1 cellular context compared by ENCODE assay signal in genomic region chr6:35240838-35241801, GRCh38.
TF ChIP-seq lines count a peak whose summit lies in the region.

No MANE protein-coding gene starts in this region.

TF ChIP-seq in HepG2, 621 proteins besides CTCF, POLR2A, EP300 and RAD21 (continued from another document and continues in another):
- TF ChIP-seq, protein P1, sequence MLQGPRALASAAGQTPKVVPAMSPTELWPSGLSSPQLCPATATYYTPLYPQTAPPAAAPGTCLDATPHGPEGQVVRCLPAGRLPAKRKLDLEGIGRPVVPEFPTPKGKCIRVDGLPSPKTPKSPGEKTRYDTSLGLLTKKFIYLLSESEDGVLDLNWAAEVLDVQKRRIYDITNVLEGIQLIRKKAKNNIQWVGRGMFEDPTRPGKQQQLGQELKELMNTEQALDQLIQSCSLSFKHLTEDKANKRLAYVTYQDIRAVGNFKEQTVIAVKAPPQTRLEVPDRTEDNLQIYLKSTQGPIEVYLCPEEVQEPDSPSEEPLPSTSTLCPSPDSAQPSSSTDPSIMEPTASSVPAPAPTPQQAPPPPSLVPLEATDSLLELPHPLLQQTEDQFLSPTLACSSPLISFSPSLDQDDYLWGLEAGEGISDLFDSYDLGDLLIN (CRISPR knock-in tag; IDR thresholded peaks at IDR 0.05; ENCODE audit: borderline replicate concordance): no peak
- TF ChIP-seq MAFK (conservative IDR thresholded peaks at IDR 0.05 in 1 of 2, IDR thresholded peaks at IDR 0.05 in 1 of 2; ENCODE audit: low read length in 2 of 2) (0 out of 4 replicates have a peak, but pooled peaks of 1 of the 2 experiments have one; percentile 6), TEAD2 (CRISPR knock-in tag; IDR thresholded peaks at IDR 0.05) (no peak), REPIN1 (CRISPR knock-in tag; IDR thresholded peaks at IDR 0.05; ENCODE audit: borderline replicate concordance, low read depth) (0 out of 2 replicates have a peak, but pooled peaks have one; percentile 62), ZNF230 (CRISPR knock-in tag; IDR thresholded peaks at IDR 0.05) (0 out of 2 replicates have a peak, but pooled peaks have one; percentile 37), ATF7 (IDR thresholded peaks at IDR 0.05) (no peak), ATF7 (CRISPR knock-in tag; IDR thresholded peaks at IDR 0.05) (no peak), ZSCAN9 (CRISPR knock-in tag; IDR thresholded peaks at IDR 0.05; ENCODE audit: borderline replicate concordance) (no peak), NFRKB (IDR thresholded peaks at IDR 0.05) (no peak), CHCHD3 (CRISPR knock-in tag; IDR thresholded peaks at IDR 0.05) (no peak), AGO1 (IDR thresholded peaks at IDR 0.05; ENCODE audit: low read depth, low read length, poor library complexity, severe bottlenecking) (no peak), RBM39 (IDR thresholded peaks at IDR 0.05; ENCODE audit: low read depth, low read length, poor library complexity, severe bottlenecking) (no peak), ZNF205 (CRISPR knock-in tag; IDR thresholded peaks at IDR 0.05) (no peak), ZNF543 (CRISPR knock-in tag; IDR thresholded peaks at IDR 0.05) (no peak), TGIF2 (CRISPR knock-in tag; IDR thresholded peaks at IDR 0.05) (peak; percentile 53; the same call in 1 of the 2 replicates), PRMT3 (CRISPR knock-in tag; IDR thresholded peaks at IDR 0.05; ENCODE audit: borderline replicate concordance, low read depth) (no peak), ZNF232 (CRISPR knock-in tag; IDR thresholded peaks at IDR 0.05; ENCODE audit: borderline replicate concordance) (no peak), ZKSCAN8 (CRISPR knock-in tag; IDR thresholded peaks at IDR 0.05; ENCODE audit: borderline replicate concordance) (0 out of 2 replicates have a peak, but pooled peaks have one; percentile 53), BRCA1 (CRISPR knock-in tag; IDR thresholded peaks at IDR 0.05) (no peak), KDM3A (CRISPR knock-in tag; IDR thresholded peaks at IDR 0.05; ENCODE audit: low read depth) (no peak), CSRNP2 (CRISPR knock-in tag; conservative IDR thresholded peaks at IDR 0.05; ENCODE audit: low read depth) (no peak), UBTF (CRISPR knock-in tag; IDR thresholded peaks at IDR 0.05) (no peak), HCFC1 (IDR thresholded peaks at IDR 0.05; ENCODE audit: low read depth, low read length) (0 out of 2 replicates have a peak, but pooled peaks have one; percentile 26), ZFP82 (CRISPR knock-in tag; IDR thresholded peaks at IDR 0.05; ENCODE audit: borderline replicate concordance) (no peak), ZNF263 (CRISPR knock-in tag; IDR thresholded peaks at IDR 0.05) (no peak), ZNF75D (CRISPR knock-in tag; IDR thresholded peaks at IDR 0.05; ENCODE audit: borderline replicate concordance) (no peak), TP53 (CRISPR knock-in tag; conservative IDR thresholded peaks at IDR 0.05) (no peak), RNF219 (CRISPR knock-in tag; IDR thresholded peaks at IDR 0.05) (no peak), ZNF784 (CRISPR knock-in tag; IDR thresholded peaks at IDR 0.05; ENCODE audit: borderline replicate concordance) (no peak), CREBL2 (CRISPR knock-in tag; IDR thresholded peaks at IDR 0.05; ENCODE audit: borderline replicate concordance) (no peak), JUNB (CRISPR knock-in tag; IDR thresholded peaks at IDR 0.05; ENCODE audit: borderline replicate concordance) (no peak), ZNF609 (CRISPR knock-in tag; IDR thresholded peaks at IDR 0.05; ENCODE audit: borderline replicate concordance) (no peak), ZNF251 (CRISPR knock-in tag; IDR thresholded peaks at IDR 0.05) (no peak), ZBTB38 (CRISPR knock-in tag; IDR thresholded peaks at IDR 0.05) (no peak), ZNF276 (CRISPR knock-in tag; IDR thresholded peaks at IDR 0.05; ENCODE audit: low read depth) (0 out of 2 replicates have a peak, but pooled peaks have one; percentile 29), TCF12 (IDR thresholded peaks at IDR 0.05) (no peak), TCF12 (CRISPR knock-in tag; IDR thresholded peaks at IDR 0.05) (no peak), ZMYM3 (CRISPR knock-in tag; IDR thresholded peaks at IDR 0.05) (no peak), FOXC1 (CRISPR knock-in tag; IDR thresholded peaks at IDR 0.05; ENCODE audit: borderline replicate concordance) (0 out of 2 replicates have a peak, but pooled peaks have one; percentile 45), NFIB (CRISPR knock-in tag; IDR thresholded peaks at IDR 0.05; ENCODE audit: borderline replicate concordance) (no peak), SIN3A (IDR thresholded peaks at IDR 0.05; ENCODE audit: borderline replicate concordance, low read depth, low read length) (no peak), ZNF891 (CRISPR knock-in tag; IDR thresholded peaks at IDR 0.05) (no peak), ZNF235 (CRISPR knock-in tag; IDR thresholded peaks at IDR 0.05; ENCODE audit: borderline replicate concordance) (no peak), LBX2 (CRISPR knock-in tag; IDR thresholded peaks at IDR 0.05; ENCODE audit: borderline replicate concordance) (no peak), MIER3 (CRISPR knock-in tag; IDR thresholded peaks at IDR 0.05; ENCODE audit: borderline replicate concordance) (peak; percentile 57; the same call in 1 of the 2 replicates), CCDC6 (CRISPR knock-in tag; IDR thresholded peaks at IDR 0.05) (no peak), NFATC3 (CRISPR knock-in tag; IDR thresholded peaks at IDR 0.05) (no peak), SNAI1 (CRISPR knock-in tag; IDR thresholded peaks at IDR 0.05; ENCODE audit: borderline replicate concordance) (no peak)
- TF ChIP-seq, protein P2, sequence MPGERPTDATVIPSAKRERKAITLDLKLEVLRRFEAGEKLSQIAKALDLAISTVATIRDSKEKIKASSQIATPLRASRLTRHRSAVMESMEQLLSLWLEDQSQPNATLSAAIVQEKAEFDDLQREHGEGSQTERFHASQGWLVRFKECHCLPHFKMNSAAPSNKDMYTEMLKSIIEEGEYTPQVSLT (CRISPR knock-in tag; IDR thresholded peaks at IDR 0.05; ENCODE audit: borderline replicate concordance, low read depth): no peak
- TF ChIP-seq, protein P3, sequence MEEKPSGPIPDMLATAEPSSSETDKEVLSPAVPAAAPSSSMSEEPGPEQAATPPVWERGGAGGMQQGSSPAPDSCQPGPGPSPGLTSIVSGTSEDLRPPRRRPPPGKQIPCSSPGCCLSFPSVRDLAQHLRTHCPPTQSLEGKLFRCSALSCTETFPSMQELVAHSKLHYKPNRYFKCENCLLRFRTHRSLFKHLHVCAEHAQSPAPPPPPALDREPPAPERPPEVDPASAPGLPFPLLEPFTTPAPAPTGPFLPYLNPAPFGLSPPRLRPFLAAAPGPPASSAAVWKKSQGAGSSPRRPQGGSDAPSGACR (CRISPR knock-in tag; IDR thresholded peaks at IDR 0.05): no peak
